14 cellular contexts compared by ENCODE assay signal in genomic region chrX:96407043-96407442, GRCh38.
DNase-seq lines count a peak whose midpoint lies in the region; ATAC-seq, FAIRE-seq and TF ChIP-seq lines count a peak whose summit lies in the region.
"Had no signal": no experiment of that assay in that cellular context is flagged by ENCODE, and none has a peak within 500 bp of the region (broad histone marks: within the 10 kb centered on the region; RNA-seq: fewer than 3 reads in every experiment).

No MANE protein-coding gene starts in this region.

- CTCF ChIA-PET in CD4-positive, alpha-beta T cell (lab: Charles Lee), result no interaction called here

- intact Hi-C loops in spleen (cut with DNase I; ENCODE audit: low total_unique reads), result no loop called here
- intact Hi-C loops in CD4-positive, alpha-beta T cell (cut with DNase I, micrococcal nuclease), result no loop called here

- DNase-seq in DMS53 (lab: John Stamatoyannopoulos, UW) (peak; percentile 66), foreskin fibroblast (peak; percentile 42 to 74), retinal pigment epithelial cell (ENCODE audit: low read depth) (peak; percentile 14), spleen (no peak), RCC 7860 (ENCODE audit: low spot score) (no peak)
- no peak for DNase-seq in CD4-positive, alpha-beta T cell
- DNase-seq: activated B cell treated with CpG ODN at 0.5 μM for 24 hours; DND-41; NCI-H1436 treated with DMSO at 0.1 percent for 48 hours; stimulated activated CD4-positive, alpha-beta T cell treated with anti-CD3 and anti-CD28 coated beads, Interleukin-2, amount 100 ng/mL, for 48 hours had no signal

- no peaks in the 10 kb centered on the region for H3K36me3 Mint-ChIP-seq in CD4-positive, alpha-beta T cell (ENCODE audit: low read depth)
- H3K36me3 Mint-ChIP-seq: activated naive CD4-positive, alpha-beta T cell treated with anti-CD3 and anti-CD28 coated beads, Interleukin-2, amount 50 U/mL, for 24 hours had no signal

- H3K27me3 ChIP-seq in OCI-LY3 (ENCODE audit: low read depth, low read length) (no peaks in the 10 kb centered on the region), spleen (replicated peaks in 1 of 7) (no peaks in the 10 kb centered on the region)
- H3K27me3 ChIP-seq in CD4-positive, alpha-beta T cell (ENCODE audit: control insufficient read depth, insufficient read depth, low read length), result no peaks in the 10 kb centered on the region

- H3K27me3 Mint-ChIP-seq in CD4-positive, alpha-beta T cell, result no peaks in the 10 kb centered on the region
- H3K27me3 Mint-ChIP-seq: activated B cell treated with CpG ODN at 0.5 μM for 24 hours; activated naive CD4-positive, alpha-beta T cell treated with anti-CD3 and anti-CD28 coated beads, Interleukin-2, amount 50 U/mL, for 24 hours had no signal

- no peak for TF ChIP-seq POLR2A in spleen (IDR thresholded peaks at IDR 0.05)

- peaks cover 25% of the 10 kb centered on the region for H3K4me1 ChIP-seq in OCI-LY3 (ENCODE audit: low read length)
- no peaks in the 10 kb centered on the region for H3K4me1 ChIP-seq in spleen

- H3K9me3 Mint-ChIP-seq in CD4-positive, alpha-beta T cell, result no peaks in the 10 kb centered on the region
- H3K9me3 Mint-ChIP-seq: activated B cell treated with CpG ODN at 0.5 μM for 24 hours; activated naive CD4-positive, alpha-beta T cell treated with anti-CD3 and anti-CD28 coated beads, Interleukin-2, amount 50 U/mL, for 24 hours had no signal

- no peaks in the 10 kb centered on the region for H3K36me3 ChIP-seq in OCI-LY3 (replicated peaks; ENCODE audit: low read depth, low read length)
- no peaks in the 10 kb centered on the region for H3K36me3 ChIP-seq in spleen

- no peak overlapping the region for H2AFZ ChIP-seq in OCI-LY3 (ENCODE audit: low read depth, low read length)

- H3K4me3 Mint-ChIP-seq in CD4-positive, alpha-beta T cell, result no peak overlapping the region
- H3K4me3 Mint-ChIP-seq: activated B cell treated with CpG ODN at 0.5 μM for 24 hours; activated naive CD4-positive, alpha-beta T cell treated with anti-CD3 and anti-CD28 coated beads, Interleukin-2, amount 50 U/mL, for 24 hours had no signal

- H3K9me3 ChIP-seq in OCI-LY3 (ENCODE audit: insufficient read depth, low read length), result no peaks in the 10 kb centered on the region
- H3K9me3 ChIP-seq in spleen, result no peaks in the 10 kb centered on the region
- no peaks in the 10 kb centered on the region for H3K9me3 ChIP-seq in CD4-positive, alpha-beta T cell (ENCODE audit: control insufficient read depth, low read length)

- ATAC-seq in CD4-positive, alpha-beta T cell (ENCODE audit: poor library complexity), result no peak
- no peak for ATAC-seq in HG03439 (IDR thresholded peaks at IDR 0.05; ENCODE audit: unreplicated experiment)

- no peaks in the 10 kb centered on the region for H3K4me1 Mint-ChIP-seq in CD4-positive, alpha-beta T cell (ENCODE audit: low read depth)
- H3K4me1 Mint-ChIP-seq: activated B cell treated with CpG ODN at 0.5 μM for 24 hours; activated naive CD4-positive, alpha-beta T cell treated with anti-CD3 and anti-CD28 coated beads, Interleukin-2, amount 50 U/mL, for 24 hours had no signal

- 32 to 65% (median 56%) methylated on average over 3 of the region's 3 CpGs for WGBS in spleen, 5 donors

- H3K9ac ChIP-seq in OCI-LY3 (ENCODE audit: low read length), result no peak overlapping the region

- no peak overlapping the region for H3K4me3 ChIP-seq in OCI-LY3 (ENCODE audit: low read length)
- H3K4me3 ChIP-seq in foreskin fibroblast (ENCODE audit: low read depth in 1 of 2, low read length in 2 of 2), result no peak overlapping the region
- H3K4me3 ChIP-seq in retinal pigment epithelial cell (ENCODE audit: low read length), result no peak overlapping the region
- H3K4me3 ChIP-seq in spleen, result no peak overlapping the region

- peak overlapping the region; percentile 42 for H3K4me2 ChIP-seq in OCI-LY3 (ENCODE audit: low read length)

- H3K27ac Mint-ChIP-seq in CD4-positive, alpha-beta T cell, result no peak overlapping the region
- H3K27ac Mint-ChIP-seq: activated B cell treated with CpG ODN at 0.5 μM for 24 hours; activated naive CD4-positive, alpha-beta T cell treated with anti-CD3 and anti-CD28 coated beads, Interleukin-2, amount 50 U/mL, for 24 hours had no signal

- no peak for FAIRE-seq in RCC 7860 (lab: Jason Lieb, UNC)

- POLR2A ChIA-PET in CD4-positive, alpha-beta T cell (lab: Charles Lee), result no interaction called here

- H3K79me2 ChIP-seq in OCI-LY3 (ENCODE audit: low read length), result no peaks in the 10 kb centered on the region

- TF ChIP-seq CTCF in OCI-LY3 (IDR thresholded peaks at IDR 0.05; ENCODE audit: low read depth, low read length), result no peak
- no peak for TF ChIP-seq CTCF in foreskin fibroblast (IDR thresholded peaks at IDR 0.05; ENCODE audit: low read depth, low read length)
- TF ChIP-seq CTCF in retinal pigment epithelial cell (conservative IDR thresholded peaks at IDR 0.05; ENCODE audit: low read depth, low read length), result no peak
- no peak for TF ChIP-seq CTCF in spleen (IDR thresholded peaks at IDR 0.05 in 8 of 11, conservative IDR thresholded peaks at IDR 0.05 in 3 of 11)
- no peak for TF ChIP-seq CTCF in CD4-positive, alpha-beta T cell (IDR thresholded peaks at IDR 0.05)

- no peak overlapping the region for H3K27ac ChIP-seq in OCI-LY3 (ENCODE audit: low read length)
- H3K27ac ChIP-seq in spleen, result no peak overlapping the region
- H3K27ac ChIP-seq in CD4-positive, alpha-beta T cell (ENCODE audit: low read depth, low read length), result no peak overlapping the region
- H3K27ac ChIP-seq: epithelial cell of prostate had no signal

- no peaks in the 10 kb centered on the region for H4K20me1 ChIP-seq in OCI-LY3 (ENCODE audit: insufficient read depth, low read length)

Comparison
In these comparisons a context has a peak if more than half of its experiments do, and no peak if none do; other contexts are left out.
1. DNase-seq: peak in DMS53 (single experiment), foreskin fibroblast (2 of 2) and retinal pigment epithelial cell (single experiment); none in spleen (single experiment), CD4-positive, alpha-beta T cell (0 of 10) and RCC 7860 (single experiment).